Comparison of ENCODE assay signal across 17 cellular contexts in genomic region chr13:77861716-77862115, GRCh38.
"Had no signal": no experiment of that assay in that cellular context is flagged by ENCODE, and none has a peak within 500 bp of the region (broad histone marks: within the 10 kb centered on the region; RNA-seq: fewer than 3 reads in every experiment).

No MANE protein-coding gene starts in this region.

- DNase-seq: activated CD8-positive, alpha-beta T cell treated with anti-CD3 and anti-CD28 coated beads, Interleukin-2, amount 10 ng/mL, durations not matched to agents 7 days and 5 days; activated naive CD4-positive, alpha-beta T cell; esophagus squamous epithelium; foreskin melanocyte; head of caudate nucleus; left colon; mammary epithelial cell; mucosa of descending colon; natural killer cell; occipital lobe; psoas muscle; sigmoid colon; stimulated activated CD4-positive, alpha-beta T cell treated with anti-CD3 and anti-CD28 coated beads, Interleukin-4, amount 100 ng/mL, for 1 hour; stimulated activated CD8-positive, alpha-beta memory T cell treated with anti-CD3 and anti-CD28 coated beads, Interleukin-4, amount 100 ng/mL, for 48 hours; T1000; testis had no signal

- ATAC-seq: activated CD8-positive, alpha-beta T cell treated with anti-CD3 and anti-CD28 coated beads, Interleukin-2, amount 10 ng/mL, durations not matched to agents 7 days and 5 days; left colon; mucosa of descending colon; natural killer cell; psoas muscle had no signal

- H3K4me3 ChIP-seq: esophagus squamous epithelium, mucosa of descending colon, psoas muscle, sigmoid colon, testis had no signal

- H3K4me1 ChIP-seq: esophagus squamous epithelium, psoas muscle, sigmoid colon, testis had no signal

- H3K27me3 ChIP-seq: esophagus squamous epithelium, sigmoid colon, testis had no signal

- H3K9me3 ChIP-seq: esophagus squamous epithelium, mucosa of descending colon, psoas muscle, sigmoid colon, testis had no signal

- H3K36me3 ChIP-seq: esophagus squamous epithelium, sigmoid colon had no signal

- H3K27ac ChIP-seq: psoas muscle, testis, VCaP had no signal
